Comparison of ENCODE assay signal across 2 cellular contexts in the genomic region with DNA sequence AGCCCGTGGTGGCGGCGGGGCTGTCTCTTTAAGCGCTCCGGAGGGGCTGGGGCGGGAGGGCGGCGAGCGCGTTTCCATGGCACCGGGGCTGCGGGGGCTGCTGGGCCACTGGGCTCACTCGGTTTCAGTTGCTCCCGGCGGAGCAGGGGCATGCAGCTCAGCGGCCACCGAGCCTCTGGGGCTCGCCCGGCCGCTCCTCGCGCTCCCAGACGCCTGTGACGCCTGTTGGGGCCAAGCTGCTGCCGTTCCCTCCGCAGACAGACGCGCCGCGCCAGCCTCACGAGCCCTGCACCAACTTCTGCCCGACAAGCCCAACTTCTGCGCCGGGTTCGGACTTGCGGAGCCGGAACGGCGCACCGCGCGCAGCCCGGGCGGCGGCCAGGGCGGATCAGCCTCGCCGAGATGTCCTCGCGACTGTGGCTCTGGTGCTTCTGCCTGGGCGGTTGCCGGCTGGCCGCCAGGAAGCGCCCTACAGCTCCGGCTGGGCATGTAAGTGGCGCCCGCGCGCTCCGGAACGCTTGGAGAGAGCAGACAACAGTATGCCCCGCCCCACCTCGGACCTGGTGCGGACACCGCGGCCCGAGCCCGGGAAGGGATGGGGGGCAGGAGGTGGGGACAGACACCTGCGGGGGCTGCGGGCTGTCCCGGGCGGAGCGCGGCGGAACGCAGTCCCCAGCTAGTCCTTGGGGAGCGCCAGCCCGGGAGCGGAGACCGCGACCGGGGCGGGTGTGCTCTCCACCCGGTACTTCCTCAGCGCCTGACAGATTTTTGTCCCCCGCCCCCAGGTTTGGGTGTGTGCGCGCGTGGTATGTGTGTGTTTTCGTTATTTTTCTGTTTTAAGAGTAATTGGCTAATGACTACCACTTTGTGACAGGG.
TF ChIP-seq lines count a peak whose summit lies in the region.

No MANE protein-coding gene starts in this region.

TF ChIP-seq in HEK293, 187 proteins besides CTCF, POLR2A, EP300 and RAD21 (continued from another document and continues in another):
- TF ChIP-seq ZBTB26 (tag by site-specific recombination; optimal IDR thresholded peaks at IDR 0.05) (peak; percentile 99), ZNF24 (tag by site-specific recombination; IDR thresholded peaks at IDR 0.05) (0 out of 2 replicates have a peak, but pooled peaks have one; percentile 17), HOXC10 (CRISPR knock-in tag; IDR thresholded peaks at IDR 0.05) (peak; percentile 87; the same call in 1 of the 2 replicates), ZNF792 (tag by site-specific recombination; IDR thresholded peaks at IDR 0.05) (peak; percentile 59; the same call in 1 of the 2 replicates), SCRT1 (tag by site-specific recombination; IDR thresholded peaks at IDR 0.05; ENCODE audit: borderline replicate concordance) (peak; percentile 9; the same call in 1 of the 2 replicates), ZNF501 (tag by site-specific recombination; IDR thresholded peaks at IDR 0.05) (peak; percentile 84), ZNF366 (tag by site-specific recombination; conservative IDR thresholded peaks at IDR 0.05) (peak; percentile 17), ZNF416 (tag by site-specific recombination; IDR thresholded peaks at IDR 0.05) (no peak), ZNF561 (tag by site-specific recombination; IDR thresholded peaks at IDR 0.05; ENCODE audit: borderline replicate concordance) (peak; percentile 62; the same call in 1 of the 2 replicates), SP3 (tag by site-specific recombination; IDR thresholded peaks at IDR 0.05) (peak; percentile 25; the same call in 1 of the 2 replicates), ZIC2 (tag by site-specific recombination; IDR thresholded peaks at IDR 0.05) (peak; percentile 68), ZNF610 (tag by site-specific recombination; IDR thresholded peaks at IDR 0.05; ENCODE audit: borderline replicate concordance) (peak; percentile 82; the same call in 1 of the 2 replicates), ZNF146 (tag by site-specific recombination; IDR thresholded peaks at IDR 0.05) (peak; percentile 39; the same call in 1 of the 2 replicates), ZNF311 (tag by site-specific recombination; IDR thresholded peaks at IDR 0.05; ENCODE audit: borderline replicate concordance) (no peak), ZNF341 (tag by site-specific recombination; IDR thresholded peaks at IDR 0.05; ENCODE audit: low read depth) (peak; percentile 91), SP2 (tag by site-specific recombination; IDR thresholded peaks at IDR 0.05) (peak; percentile 49), SP7 (tag by site-specific recombination; IDR thresholded peaks at IDR 0.05) (peak; percentile 74), KLF16 (tag by site-specific recombination; IDR thresholded peaks at IDR 0.05) (no peak; the same call in 1 of the 2 replicates), ZNF692 (tag by site-specific recombination; IDR thresholded peaks at IDR 0.05) (peak; percentile 66; the same call in 1 of the 2 replicates), ZNF555 (tag by site-specific recombination; conservative IDR thresholded peaks at IDR 0.05) (no peak), ZFP37 (tag by site-specific recombination; IDR thresholded peaks at IDR 0.05) (peak; percentile 98)
- TF ChIP-seq, protein P1, sequence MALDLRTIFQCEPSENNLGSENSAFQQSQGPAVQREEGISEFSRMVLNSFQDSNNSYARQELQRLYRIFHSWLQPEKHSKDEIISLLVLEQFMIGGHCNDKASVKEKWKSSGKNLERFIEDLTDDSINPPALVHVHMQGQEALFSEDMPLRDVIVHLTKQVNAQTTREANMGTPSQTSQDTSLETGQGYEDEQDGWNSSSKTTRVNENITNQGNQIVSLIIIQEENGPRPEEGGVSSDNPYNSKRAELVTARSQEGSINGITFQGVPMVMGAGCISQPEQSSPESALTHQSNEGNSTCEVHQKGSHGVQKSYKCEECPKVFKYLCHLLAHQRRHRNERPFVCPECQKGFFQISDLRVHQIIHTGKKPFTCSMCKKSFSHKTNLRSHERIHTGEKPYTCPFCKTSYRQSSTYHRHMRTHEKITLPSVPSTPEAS (tag by site-specific recombination; IDR thresholded peaks at IDR 0.05), result peak; percentile 56; the same call in 1 of the 2 replicates
- TF ChIP-seq, protein P2, sequence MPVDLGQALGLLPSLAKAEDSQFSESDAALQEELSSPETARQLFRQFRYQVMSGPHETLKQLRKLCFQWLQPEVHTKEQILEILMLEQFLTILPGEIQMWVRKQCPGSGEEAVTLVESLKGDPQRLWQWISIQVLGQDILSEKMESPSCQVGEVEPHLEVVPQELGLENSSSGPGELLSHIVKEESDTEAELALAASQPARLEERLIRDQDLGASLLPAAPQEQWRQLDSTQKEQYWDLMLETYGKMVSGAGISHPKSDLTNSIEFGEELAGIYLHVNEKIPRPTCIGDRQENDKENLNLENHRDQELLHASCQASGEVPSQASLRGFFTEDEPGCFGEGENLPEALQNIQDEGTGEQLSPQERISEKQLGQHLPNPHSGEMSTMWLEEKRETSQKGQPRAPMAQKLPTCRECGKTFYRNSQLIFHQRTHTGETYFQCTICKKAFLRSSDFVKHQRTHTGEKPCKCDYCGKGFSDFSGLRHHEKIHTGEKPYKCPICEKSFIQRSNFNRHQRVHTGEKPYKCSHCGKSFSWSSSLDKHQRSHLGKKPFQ (tag by site-specific recombination; IDR thresholded peaks at IDR 0.05), result no peak
- TF ChIP-seq, protein P3, sequence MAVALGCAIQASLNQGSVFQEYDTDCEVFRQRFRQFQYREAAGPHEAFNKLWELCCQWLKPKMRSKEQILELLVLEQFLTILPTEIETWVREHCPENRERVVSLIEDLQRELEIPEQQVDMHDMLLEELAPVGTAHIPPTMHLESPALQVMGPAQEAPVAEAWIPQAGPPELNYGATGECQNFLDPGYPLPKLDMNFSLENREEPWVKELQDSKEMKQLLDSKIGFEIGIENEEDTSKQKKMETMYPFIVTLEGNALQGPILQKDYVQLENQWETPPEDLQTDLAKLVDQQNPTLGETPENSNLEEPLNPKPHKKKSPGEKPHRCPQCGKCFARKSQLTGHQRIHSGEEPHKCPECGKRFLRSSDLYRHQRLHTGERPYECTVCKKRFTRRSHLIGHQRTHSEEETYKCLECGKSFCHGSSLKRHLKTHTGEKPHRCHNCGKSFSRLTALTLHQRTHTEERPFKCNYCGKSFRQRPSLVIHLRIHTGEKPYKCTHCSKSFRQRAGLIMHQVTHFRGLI (tag by site-specific recombination; IDR thresholded peaks at IDR 0.05), result peak; percentile 99

TF ChIP-seq in HepG2, 621 proteins besides CTCF, POLR2A, EP300 and RAD21 (continued from another document and continues in another):
- TF ChIP-seq, protein P4, sequence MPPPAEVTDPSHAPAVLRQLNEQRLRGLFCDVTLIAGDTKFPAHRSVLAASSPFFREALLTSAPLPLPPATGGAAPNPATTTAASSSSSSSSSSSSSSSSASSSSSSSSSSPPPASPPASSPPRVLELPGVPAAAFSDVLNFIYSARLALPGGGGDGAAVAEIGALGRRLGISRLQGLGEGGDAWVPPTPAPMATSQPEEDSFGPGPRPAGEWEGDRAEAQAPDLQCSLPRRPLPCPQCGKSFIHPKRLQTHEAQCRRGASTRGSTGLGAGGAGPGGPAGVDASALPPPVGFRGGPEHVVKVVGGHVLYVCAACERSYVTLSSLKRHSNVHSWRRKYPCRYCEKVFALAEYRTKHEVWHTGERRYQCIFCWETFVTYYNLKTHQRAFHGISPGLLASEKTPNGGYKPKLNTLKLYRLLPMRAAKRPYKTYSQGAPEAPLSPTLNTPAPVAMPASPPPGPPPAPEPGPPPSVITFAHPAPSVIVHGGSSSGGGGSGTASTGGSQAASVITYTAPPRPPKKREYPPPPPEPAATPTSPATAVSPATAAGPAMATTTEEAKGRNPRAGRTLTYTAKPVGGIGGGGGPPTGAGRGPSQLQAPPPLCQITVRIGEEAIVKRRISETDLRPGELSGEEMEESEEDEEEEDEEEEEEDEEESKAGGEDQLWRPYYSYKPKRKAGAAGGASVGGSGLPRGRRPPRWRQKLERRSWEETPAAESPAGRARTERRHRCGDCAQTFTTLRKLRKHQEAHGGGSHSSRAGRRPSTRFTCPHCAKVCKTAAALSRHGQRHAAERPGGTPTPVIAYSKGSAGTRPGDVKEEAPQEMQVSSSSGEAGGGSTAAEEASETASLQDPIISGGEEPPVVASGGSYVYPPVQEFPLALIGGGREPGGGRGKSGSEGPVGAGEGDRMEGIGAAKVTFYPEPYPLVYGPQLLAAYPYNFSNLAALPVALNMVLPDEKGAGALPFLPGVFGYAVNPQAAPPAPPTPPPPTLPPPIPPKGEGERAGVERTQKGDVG (CRISPR knock-in tag; IDR thresholded peaks at IDR 0.05; ENCODE audit: borderline replicate concordance), result peak; percentile 56; the same call in 1 of the 2 replicates
- TF ChIP-seq ZNF891 (CRISPR knock-in tag; IDR thresholded peaks at IDR 0.05) (peak; percentile 29; the same call in 1 of the 2 replicates), HOXA3 (CRISPR knock-in tag; IDR thresholded peaks at IDR 0.05) (peak; percentile 32; the same call in 1 of the 2 replicates), HDAC2 (CRISPR knock-in tag; IDR thresholded peaks at IDR 0.05) (peak; percentile 37; the same call in 1 of the 2 replicates), STAG1 (CRISPR knock-in tag; IDR thresholded peaks at IDR 0.05) (peak; percentile 48), ZNF629 (CRISPR knock-in tag; conservative IDR thresholded peaks at IDR 0.05) (0 out of 2 replicates have a peak, but pooled peaks have one; percentile 19), KDM2A (CRISPR knock-in tag; IDR thresholded peaks at IDR 0.05; ENCODE audit: borderline replicate concordance, low read depth) (peak; percentile 67; the same call in 1 of the 2 replicates), ZMYM3 (CRISPR knock-in tag; IDR thresholded peaks at IDR 0.05) (no peak), ZNF776 (CRISPR knock-in tag; IDR thresholded peaks at IDR 0.05) (0 out of 2 replicates have a peak, but pooled peaks have one; percentile 37), GLI4 (CRISPR knock-in tag; IDR thresholded peaks at IDR 0.05; ENCODE audit: borderline replicate concordance) (0 out of 2 replicates have a peak, but pooled peaks have one; percentile 35), ZNF761 (CRISPR knock-in tag; conservative IDR thresholded peaks at IDR 0.05) (0 out of 2 replicates have a peak, but pooled peaks have one; percentile 60), KDM3A (CRISPR knock-in tag; IDR thresholded peaks at IDR 0.05; ENCODE audit: low read depth) (peak; percentile 56; the same call in 1 of the 2 replicates), HMGXB4 (CRISPR knock-in tag; IDR thresholded peaks at IDR 0.05; ENCODE audit: borderline replicate concordance in 1 of 2, low read depth in 1 of 2) (peak; percentile 50 to 58; a peak in 1 of 4 replicates)
- TF ChIP-seq, protein P5, sequence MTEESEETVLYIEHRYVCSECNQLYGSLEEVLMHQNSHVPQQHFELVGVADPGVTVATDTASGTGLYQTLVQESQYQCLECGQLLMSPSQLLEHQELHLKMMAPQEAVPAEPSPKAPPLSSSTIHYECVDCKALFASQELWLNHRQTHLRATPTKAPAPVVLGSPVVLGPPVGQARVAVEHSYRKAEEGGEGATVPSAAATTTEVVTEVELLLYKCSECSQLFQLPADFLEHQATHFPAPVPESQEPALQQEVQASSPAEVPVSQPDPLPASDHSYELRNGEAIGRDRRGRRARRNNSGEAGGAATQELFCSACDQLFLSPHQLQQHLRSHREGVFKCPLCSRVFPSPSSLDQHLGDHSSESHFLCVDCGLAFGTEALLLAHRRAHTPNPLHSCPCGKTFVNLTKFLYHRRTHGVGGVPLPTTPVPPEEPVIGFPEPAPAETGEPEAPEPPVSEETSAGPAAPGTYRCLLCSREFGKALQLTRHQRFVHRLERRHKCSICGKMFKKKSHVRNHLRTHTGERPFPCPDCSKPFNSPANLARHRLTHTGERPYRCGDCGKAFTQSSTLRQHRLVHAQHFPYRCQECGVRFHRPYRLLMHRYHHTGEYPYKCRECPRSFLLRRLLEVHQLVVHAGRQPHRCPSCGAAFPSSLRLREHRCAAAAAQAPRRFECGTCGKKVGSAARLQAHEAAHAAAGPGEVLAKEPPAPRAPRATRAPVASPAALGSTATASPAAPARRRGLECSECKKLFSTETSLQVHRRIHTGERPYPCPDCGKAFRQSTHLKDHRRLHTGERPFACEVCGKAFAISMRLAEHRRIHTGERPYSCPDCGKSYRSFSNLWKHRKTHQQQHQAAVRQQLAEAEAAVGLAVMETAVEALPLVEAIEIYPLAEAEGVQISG (CRISPR knock-in tag; IDR thresholded peaks at IDR 0.05), result peak; percentile 58
- TF ChIP-seq, protein P6, sequence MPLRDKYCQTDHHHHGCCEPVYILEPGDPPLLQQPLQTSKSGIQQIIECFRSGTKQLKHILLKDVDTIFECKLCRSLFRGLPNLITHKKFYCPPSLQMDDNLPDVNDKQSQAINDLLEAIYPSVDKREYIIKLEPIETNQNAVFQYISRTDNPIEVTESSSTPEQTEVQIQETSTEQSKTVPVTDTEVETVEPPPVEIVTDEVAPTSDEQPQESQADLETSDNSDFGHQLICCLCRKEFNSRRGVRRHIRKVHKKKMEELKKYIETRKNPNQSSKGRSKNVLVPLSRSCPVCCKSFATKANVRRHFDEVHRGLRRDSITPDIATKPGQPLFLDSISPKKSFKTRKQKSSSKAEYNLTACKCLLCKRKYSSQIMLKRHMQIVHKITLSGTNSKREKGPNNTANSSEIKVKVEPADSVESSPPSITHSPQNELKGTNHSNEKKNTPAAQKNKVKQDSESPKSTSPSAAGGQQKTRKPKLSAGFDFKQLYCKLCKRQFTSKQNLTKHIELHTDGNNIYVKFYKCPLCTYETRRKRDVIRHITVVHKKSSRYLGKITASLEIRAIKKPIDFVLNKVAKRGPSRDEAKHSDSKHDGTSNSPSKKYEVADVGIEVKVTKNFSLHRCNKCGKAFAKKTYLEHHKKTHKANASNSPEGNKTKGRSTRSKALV (CRISPR knock-in tag; IDR thresholded peaks at IDR 0.05), result peak; percentile 100
